14 cellular contexts compared by ENCODE assay signal in the genomic region with DNA sequence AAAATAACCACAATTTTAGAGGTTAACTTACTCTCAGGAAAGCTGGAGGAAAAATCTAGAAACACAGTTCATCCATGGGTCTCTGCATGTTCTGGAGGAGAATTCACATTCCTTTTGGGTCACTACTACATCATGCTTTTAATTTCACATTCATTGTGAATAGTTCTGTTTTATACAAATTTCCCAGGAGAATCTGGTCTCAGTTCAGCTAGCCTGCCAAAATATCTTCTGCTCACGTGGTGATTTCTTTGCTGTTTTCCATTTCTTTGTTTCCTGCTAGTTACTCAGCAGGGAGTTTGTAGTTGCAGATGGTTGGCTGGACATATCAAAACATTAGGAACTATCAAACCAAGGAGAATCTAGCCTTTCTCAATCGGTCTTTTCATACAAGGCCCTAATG. TPM values are rescaled to one million over a fixed set of nuclear protein-coding genes. Genes with fewer than 3 reads are reported as not detected.
DNase-seq lines count a peak whose midpoint lies in the region; ATAC-seq, FAIRE-seq and TF ChIP-seq lines count a peak whose summit lies in the region.
"Had no signal": no experiment of that assay in that cellular context is flagged by ENCODE, and none has a peak within 500 bp of the region (broad histone marks: within the 10 kb centered on the region; RNA-seq: fewer than 3 reads in every experiment).

TSS of gene ABCA9 (minus strand) at position 93 of the 400 bp plus-strand sequence. CDS start 9,801 bp downstream, outside the sequence.

- no peaks in the 10 kb centered on the region for H4K20me1 ChIP-seq in K562 (replicated peaks; ENCODE audit: control insufficient read depth, insufficient read depth, low read length)

- WGBS in K562 (ENCODE audit: insufficient coverage, low coverage, missing lambda C conversion rate) = 31% methylated on average over 2 of the region's 2 CpGs
- WGBS in sigmoid colon, 2 donors = 44 to 66% methylated on average over 2 of the region's 2 CpGs

- FAIRE-seq in K562 (lab: Jason Lieb, UNC) (peak; percentile 29), GM12891 (lab: Jason Lieb, UNC) (no peak)

- intact Hi-C loops in K562 (cut with micrococcal nuclease) = no loop called here
- intact Hi-C loops in sigmoid colon (cut with DNase I) = loop anchor here (10.0 kb wide), 1 partner anchor 174 kb away; no protein-coding TSS in a partner anchor

- TF ChIP-seq POLR2A in K562 (conservative IDR thresholded peaks at IDR 0.05) (no peak), sigmoid colon (IDR thresholded peaks at IDR 0.05) (no peak), GM12891 (IDR thresholded peaks at IDR 0.05; ENCODE audit: low read depth, low read length) (no peak)

- H3K4me2 ChIP-seq in K562 (ENCODE audit: insufficient read depth, low read length) = no peak within 1 kb of the TSS

- TF ChIP-seq EP300 in K562 (IDR thresholded peaks at IDR 0.05; ENCODE audit: low read length) (no peak), sigmoid colon (IDR thresholded peaks at IDR 0.05) (no peak)

- peak; percentile 60 for DNase-seq in COLO829 (ENCODE audit: low spot score)
- no peak for DNase-seq in K562 (ENCODE audit: extremely low read depth in 1 of 4, low spot score in 3 of 4)
- DNase-seq in right atrium auricular region (ENCODE audit: low spot score) = peak; percentile 59
- DNase-seq in sigmoid colon = no peak
- DNase-seq in activated effector memory CD4-positive, alpha-beta T cell treated with Interleukin-2 at 50 U/mL for 16 hours = no peak
- no peak for DNase-seq in GM12891 (ENCODE audit: insufficient read length, low spot score)
- DNase-seq in SKM-1 treated with dmso at 0.1 percent for 144 hours (lab: John Stamatoyannopoulos, UW; ENCODE audit: unreplicated experiment) = no peak
- no peak for DNase-seq in DMS79 treated with DMSO at 0.1 percent for 48 hours (lab: John Stamatoyannopoulos, UW)
- DNase-seq: activated CD4-positive, CD25-positive, alpha-beta regulatory T cell; activated naive CD8-positive, alpha-beta T cell treated with anti-CD3 and anti-CD28 coated beads for 36 hours; DND-41; KBM-7; spleen; stimulated activated naive B cell treated with anti-CD40 and anti-IgM and Interleukin-4, amounts not matched to agents 10 μg/mL and 1 μg/mL and 100 μg/mL, for 72 hours had no signal

- no peaks in the 10 kb centered on the region for H3K9me1 ChIP-seq in K562 (ENCODE audit: control insufficient read depth, insufficient read depth, low read length)

- no peak within 1 kb of the TSS for H3K9ac ChIP-seq in K562 (ENCODE audit: insufficient read depth in 1 of 2, low read depth in 2 of 2, low read length in 2 of 2)

- H3K79me2 ChIP-seq in K562 (ENCODE audit: control insufficient read depth, insufficient read depth, low read length) = no peaks in the 10 kb centered on the region

- TF ChIP-seq RAD21 in K562 (CRISPR knock-in tag; conservative IDR thresholded peaks at IDR 0.05 in 1 of 2, IDR thresholded peaks at IDR 0.05 in 1 of 2) = no peak

- CTCF ChIA-PET in K562 (lab: Yijun Ruan, JAX; ENCODE audit: low intra/inter-chr PET ratio) = no interaction called here

- H3K9me3 ChIP-seq in K562 (replicated peaks; ENCODE audit: control insufficient read depth, insufficient read depth, low read depth, low read length) (no peaks in the 10 kb centered on the region), right atrium auricular region (peaks cover 0 to 10% of the 10 kb centered on the region in 2 donors), sigmoid colon (no peaks in the 10 kb centered on the region)

- no peak for ATAC-seq in K562
- ATAC-seq: stimulated activated naive B cell treated with anti-CD40 and anti-IgM and Interleukin-4, amounts not matched to agents 10 μg/mL and 1 μg/mL and 100 μg/mL, for 72 hours had no signal

- H3K27me3 ChIP-seq in K562 (ENCODE audit: control insufficient read depth in 2 of 2, insufficient read depth in 2 of 2, low read length in 2 of 2) (no peaks in the 10 kb centered on the region), right atrium auricular region (no peaks in the 10 kb centered on the region), sigmoid colon (no peaks in the 10 kb centered on the region)
- H3K27me3 ChIP-seq: spleen had no signal

- no TSS peak for BruUV-seq in K562 (replicated peaks; lab: Mats Ljungman, UMichigan)

- H3K27ac ChIP-seq in K562 (ENCODE audit: extremely low read depth, low read depth, low read length) (no peak within 1 kb of the TSS), right atrium auricular region (peak within 1 kb of the TSS; percentile 57 to 59), sigmoid colon (peak within 1 kb of the TSS; percentile 43 to 56 (median 48))
- H3K27ac ChIP-seq: spleen had no signal

- H3K36me3 ChIP-seq in K562 (ENCODE audit: control insufficient read depth, insufficient read depth, low read length) = no peaks in the 10 kb centered on the region
- peaks cover 8% of the 10 kb centered on the region for H3K36me3 ChIP-seq in right atrium auricular region
- no peaks in the 10 kb centered on the region for H3K36me3 ChIP-seq in sigmoid colon
- H3K36me3 ChIP-seq: spleen had no signal

- H3K4me3 ChIP-seq in K562 = no peak within 1 kb of the TSS
- peak within 1 kb of the TSS; percentile 18 to 21 for H3K4me3 ChIP-seq in right atrium auricular region
- H3K4me3 ChIP-seq in sigmoid colon = peak within 1 kb of the TSS; percentile 1 to 25 (median 20)
- H3K4me3 ChIP-seq: spleen had no signal

- H3K4me1 ChIP-seq in K562 (replicated peaks in 1 of 2; ENCODE audit: control insufficient read depth in 2 of 2, insufficient read depth in 2 of 2, low read length in 2 of 2) = peaks cover 3 to 4% of the 10 kb centered on the region in 2 experiments; a peak in 1 of 5 replicates
- no peaks in the 10 kb centered on the region for H3K4me1 ChIP-seq in right atrium auricular region
- H3K4me1 ChIP-seq in sigmoid colon = peaks cover 0 to 5% (median 0%) of the 10 kb centered on the region in 4 donors

- H2AFZ ChIP-seq in K562 (ENCODE audit: low read depth, low read length) = peak within 1 kb of the TSS; percentile 56; the same call in 1 of the 2 replicates

- in situ Hi-C loops in K562 (cut with MboI) = no loop called here

- no peak for TF ChIP-seq CTCF in K562 (IDR thresholded peaks at IDR 0.05 in 2 of 3, conservative IDR thresholded peaks at IDR 0.05 in 1 of 3; ENCODE audit: insufficient read depth in 2 of 3, low read depth in 1 of 3, low read length in 3 of 3)
- TF ChIP-seq CTCF in right atrium auricular region (IDR thresholded peaks at IDR 0.05) = no peak
- TF ChIP-seq CTCF in sigmoid colon (IDR thresholded peaks at IDR 0.05) = no peak

- POLR2A ChIA-PET in K562 (lab: Yijun Ruan, JAX) = no interaction called here

TF ChIP-seq in K562, 482 proteins besides CTCF, POLR2A, EP300 and RAD21 (continues in another document):
- no peak for TF ChIP-seq CBX2 (IDR thresholded peaks at IDR 0.05; ENCODE audit: insufficient read depth, low read length, poor library complexity, severe bottlenecking)
- no peak for TF ChIP-seq CREBBP (IDR thresholded peaks at IDR 0.05; ENCODE audit: low read depth, low read length)
- TF ChIP-seq C11orf30 (IDR thresholded peaks at IDR 0.05; ENCODE audit: low read depth) = no peak
- TF ChIP-seq RBM25 (IDR thresholded peaks at IDR 0.05; ENCODE audit: low read depth, low read length, severe bottlenecking) = no peak
- TF ChIP-seq HMG20A (CRISPR knock-in tag; conservative IDR thresholded peaks at IDR 0.05) = no peak
- TF ChIP-seq ZNF584 (CRISPR knock-in tag; IDR thresholded peaks at IDR 0.05; ENCODE audit: low read depth) = no peak

TF ChIP-seq in GM12891, 5 proteins besides CTCF, POLR2A, EP300 and RAD21:
- no peak for TF ChIP-seq PAX5 (IDR thresholded peaks at IDR 0.05; ENCODE audit: insufficient read depth, low read length, severe bottlenecking)
- no peak for TF ChIP-seq POLR2AphosphoS5 (IDR thresholded peaks at IDR 0.05; ENCODE audit: low read depth, low read length)
- no peak for TF ChIP-seq SPI1 (IDR thresholded peaks at IDR 0.05; ENCODE audit: low read depth, low read length)
- TF ChIP-seq TAF1 (IDR thresholded peaks at IDR 0.05; ENCODE audit: low read depth, low read length) = no peak
- TF ChIP-seq POU2F2 (IDR thresholded peaks at IDR 0.05; ENCODE audit: low read depth, low read length) = no peak

RNA-seq across cellular contexts. Expression of gene ABCA9, which starts in this region (rescaled TPM):
- total RNA-seq in K562 (2011; cell fraction: chromatin; rRNA removed; ENCODE audit: low replicate concordance) = 0.46 TPM in 1 of 2 replicates, not detected in the other
- 0.26 TPM in 1 of 2 replicates, not detected in the other for total RNA-seq in K562 (2011; cell fraction: nucleolus; rRNA removed)
- 0.07 TPM in 1 of 2 replicates, not detected in the other for total RNA-seq in K562 (2011; cell fraction: nucleoplasm; rRNA removed)
- total RNA-seq in K562 (2014; rRNA removed) (0.98 TPM in 1 of 2 replicates, not detected in the other), K562 (2014; rRNA removed; fragmentation: Illumina TruSeq; extraction: Trizol) (not detected in 2 replicates), K562 (2015; rRNA removed; fragmentation: Illumina TruSeq; extraction: Trizol) (0.04 TPM in 1 of 2 replicates, not detected in the other), K562 (2021) (not detected in 2 replicates), right atrium auricular region (10 to 100 TPM; 11.3 to 11.8 TPM), sigmoid colon (10 to 100 TPM; 11.1 to 74.5 (median 41.7) TPM)
- polyA plus RNA-seq in K562 (2011; rRNA removed) (0.24 TPM in 1 of 2 replicates, not detected in the other), K562 (2014; fragmentation: Illumina TruSeq; extraction: Trizol) (not detected in 2 replicates), K562 (2014; fragmentation: Nextera tagmentation; extraction: Ambion mirVana) (not detected), K562 (2014; rRNA removed) (0.01 TPM in 1 of 2 replicates, not detected in the other), sigmoid colon (1 to 10 TPM in 2 of 3 donors, under 1 TPM in 1; 0.23 to 6.0 (median 1.5) TPM)
- not detected in 2 replicates for polyA plus RNA-seq in K562 (2011; cell fraction: cytosol; rRNA removed)
- 0.18 TPM in 1 of 2 replicates, not detected in the other for polyA plus RNA-seq in K562 (2011; cell fraction: nucleus; rRNA removed)
- 0.06 and 0.12 TPM in 2 replicates for polyA plus RNA-seq in K562 (2012)
- 0.09 TPM in 1 of 2 replicates, not detected in the other for polyA minus RNA-seq in K562 (2011; rRNA and poly(A)+ RNA removed)
- polyA minus RNA-seq in K562 (2011; cell fraction: cytosol; rRNA and poly(A)+ RNA removed) = not detected in 2 replicates
- polyA minus RNA-seq in K562 (2011; cell fraction: nucleus; rRNA and poly(A)+ RNA removed) = 0.11 and 0.40 TPM in 2 replicates
- 0.49 TPM for polyA plus RNA-seq in GM12891 (2012; ENCODE audit: low read depth, missing spikeins)
- total RNA-seq: activated naive CD8-positive, alpha-beta T cell treated with anti-CD3 and anti-CD28 coated beads for 36 hours had no signal

Comparison
In these comparisons a context has a peak if more than half of its experiments do, and no peak if none do; other contexts are left out.
1. RNA of gene ABCA9 (total RNA-seq): 11.1 to 74.5 TPM in sigmoid colon and 11.3 to 11.8 TPM in right atrium auricular region; 0.04 to 0.98 TPM in K562; every median in the first group is over 4 times any median in the second.
2. DNase-seq: peak in COLO829 (single experiment) and right atrium auricular region (single experiment); none in K562 (0 of 4), sigmoid colon (single experiment), activated effector memory CD4-positive, alpha-beta T cell treated with Interleukin-2 at 50 U/mL for 16 hours (single experiment), GM12891 (single experiment), SKM-1 treated with dmso at 0.1 percent for 144 hours (single experiment) and DMS79 treated with DMSO at 0.1 percent for 48 hours (single experiment).